In the genomic region with DNA sequence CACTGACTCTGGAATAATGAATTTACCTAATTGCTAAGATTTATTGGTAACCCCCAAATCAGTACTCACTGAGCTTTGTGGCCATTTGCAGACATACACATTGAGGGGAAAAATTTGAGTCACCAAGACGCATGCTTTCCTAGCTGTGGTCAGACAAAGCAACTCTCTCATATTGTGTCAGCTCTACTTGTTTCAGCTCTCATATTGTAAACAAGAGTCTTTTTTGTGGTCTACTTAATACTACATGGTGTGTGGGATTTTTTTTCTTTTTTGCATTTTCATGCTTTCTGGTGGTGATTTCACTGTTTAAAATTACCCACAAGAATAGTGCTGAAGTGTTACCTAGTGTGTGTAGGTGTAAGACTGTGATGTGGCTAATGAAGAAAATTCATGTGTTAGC, we compare ENCODE assay signal across 13 cellular contexts.
A peak's percentile ranks its signal among the peaks of the same experiment; 100 is the strongest.
DNase-seq lines count a peak whose midpoint lies in the region; ATAC-seq and TF ChIP-seq lines count a peak whose summit lies in the region.
"Had no signal": no experiment of that assay in that cellular context is flagged by ENCODE, and none has a peak within 500 bp of the region (broad histone marks: within the 10 kb centered on the region; RNA-seq: fewer than 3 reads in every experiment).

No MANE protein-coding gene starts in this region.

- H3K27me3 ChIP-seq in A673 (replicated peaks; ENCODE audit: insufficient read depth, low read depth, low read length, poor library complexity): no peaks in the 10 kb centered on the region
- H3K27me3 ChIP-seq: MG63, vagina had no signal

- H3K36me3 ChIP-seq in A673 (ENCODE audit: insufficient read depth, low read length, poor library complexity, severe bottlenecking): no peaks in the 10 kb centered on the region
- H3K36me3 ChIP-seq: MG63, vagina had no signal

- POLR2A ChIA-PET in A673 (lab: Charles Lee; ENCODE audit: low non-redundant PET): no interaction called here

- intact Hi-C loops in A673 (cut with micrococcal nuclease; ENCODE audit: unreplicated experiment): no loop called here

- ATAC-seq in GM19328 (IDR thresholded peaks at IDR 0.05; ENCODE audit: unreplicated experiment) (peak; percentile 88), HG02588 (IDR thresholded peaks at IDR 0.05; ENCODE audit: unreplicated experiment) (peak; percentile 97), HG03175 (IDR thresholded peaks at IDR 0.05; ENCODE audit: unreplicated experiment) (peak; percentile 78)
- ATAC-seq in stimulated activated memory B cell treated with anti-CD40 and anti-IgM and Interleukin-4, amounts not matched to agents 10 μg/mL and 1 μg/mL and 100 μg/mL, for 72 hours: peak; percentile 57
- ATAC-seq: activated CD4-positive, CD25-positive, alpha-beta regulatory T cell treated with anti-CD3 and anti-CD28 coated beads, Interleukin-2, amount 50 U/mL, for 24 hours; natural killer cell treated with Interleukin-12 subunit alpha and Interleukin-12 subunit beta and Interleukin-15 and Interleukin-18, amount 100 ng/mL, for 72 hours had no signal

- H3K4me1 ChIP-seq in A673 (ENCODE audit: insufficient read depth, low read length, poor library complexity, severe bottlenecking): no peaks in the 10 kb centered on the region
- H3K4me1 ChIP-seq: vagina had no signal

- peaks cover 9% of the 10 kb centered on the region for H3K9me3 Mint-ChIP-seq in stimulated activated memory B cell treated with anti-CD40 and anti-IgM and Interleukin-4, amounts not matched to agents 10 μg/mL and 1 μg/mL and 100 μg/mL, for 72 hours

- CTCF ChIA-PET in A673 (lab: Charles Lee): no interaction called here

- H3K4me3 Mint-ChIP-seq in stimulated activated memory B cell treated with anti-CD40 and anti-IgM and Interleukin-4, amounts not matched to agents 10 μg/mL and 1 μg/mL and 100 μg/mL, for 72 hours: no peak overlapping the region
- H3K4me3 Mint-ChIP-seq: natural killer cell treated with Interleukin-12 subunit alpha and Interleukin-12 subunit beta and Interleukin-15 and Interleukin-18, amount 100 ng/mL, for 72 hours had no signal

- no peaks in the 10 kb centered on the region for H3K27me3 Mint-ChIP-seq in stimulated activated memory B cell treated with anti-CD40 and anti-IgM and Interleukin-4, amounts not matched to agents 10 μg/mL and 1 μg/mL and 100 μg/mL, for 72 hours
- H3K27me3 Mint-ChIP-seq: natural killer cell treated with Interleukin-12 subunit alpha and Interleukin-12 subunit beta and Interleukin-15 and Interleukin-18, amount 100 ng/mL, for 72 hours had no signal

- no TSS peak for BruUV-seq in A673 (replicated peaks; lab: Mats Ljungman, UMichigan)

- H3K36me3 Mint-ChIP-seq in stimulated activated memory B cell treated with anti-CD40 and anti-IgM and Interleukin-4, amounts not matched to agents 10 μg/mL and 1 μg/mL and 100 μg/mL, for 72 hours: peaks cover 5% of the 10 kb centered on the region

- no peak overlapping the region for H3K27ac Mint-ChIP-seq in stimulated activated memory B cell treated with anti-CD40 and anti-IgM and Interleukin-4, amounts not matched to agents 10 μg/mL and 1 μg/mL and 100 μg/mL, for 72 hours
- H3K27ac Mint-ChIP-seq: natural killer cell treated with Interleukin-12 subunit alpha and Interleukin-12 subunit beta and Interleukin-15 and Interleukin-18, amount 100 ng/mL, for 72 hours had no signal

- H3K4me1 Mint-ChIP-seq in stimulated activated memory B cell treated with anti-CD40 and anti-IgM and Interleukin-4, amounts not matched to agents 10 μg/mL and 1 μg/mL and 100 μg/mL, for 72 hours: no peaks in the 10 kb centered on the region

- no peaks in the 10 kb centered on the region for H3K9me3 ChIP-seq in A673 (ENCODE audit: low read depth, low read length, poor library complexity, severe bottlenecking)
- H3K9me3 ChIP-seq: MG63, vagina had no signal

- DNase-seq in COLO829 (ENCODE audit: low spot score): no peak
- DNase-seq in A673 (ENCODE audit: low spot score): no peak
- DNase-seq in stimulated activated CD4-positive, alpha-beta T cell treated with anti-CD3 and anti-CD28 coated beads, Interleukin-1b, Interleukin-23, amount 100 ng/mL, for 48 hours: no peak
- DNase-seq: MG63, NCI-H526, SIG-M5 had no signal

- H3K4me3 ChIP-seq in A673 (ENCODE audit: low read depth, low read length, poor library complexity, severe bottlenecking): no peak overlapping the region
- H3K4me3 ChIP-seq: MG63, vagina had no signal

- TF ChIP-seq CTCF in A673 (conservative IDR thresholded peaks at IDR 0.05; ENCODE audit: low read depth, low read length): no peak

- H3K27ac ChIP-seq in A673 (ENCODE audit: low read depth, low read length, poor library complexity, severe bottlenecking): no peak overlapping the region
- H3K27ac ChIP-seq: vagina had no signal
